In genomic region chr3:123979525-123980481, GRCh38 we compare ENCODE assay signal across 8 cellular contexts. TPM values are rescaled to one million over a fixed set of nuclear protein-coding genes. Genes with fewer than 3 reads are reported as not detected.
A peak's percentile ranks its signal among the peaks of the same experiment; 100 is the strongest.
DNase-seq lines count a peak whose midpoint lies in the region; ATAC-seq and TF ChIP-seq lines count a peak whose summit lies in the region.
"Not testable (repeated sequence)": the region's sequence is repeated elsewhere in the genome, so short reads cannot be mapped to it uniquely, and the experiment has no call there.

No MANE protein-coding gene starts in this region.

- not testable (repeated sequence) for H3K79me2 ChIP-seq in parathyroid adenoma

- H3K27ac ChIP-seq in parathyroid adenoma = not testable (repeated sequence)
- H3K27ac ChIP-seq in uterus = peak overlapping the region in 1 of 2 donors; percentile 38

- not testable (repeated sequence) for H3K9ac ChIP-seq in parathyroid adenoma

- ATAC-seq in activated CD8-positive, alpha-beta memory T cell treated with anti-CD3 and anti-CD28 coated beads, Interleukin-2, amount 10 ng/mL, durations not matched to agents 7 days and 5 days = peak; percentile 70

- CTCF ChIA-PET in activated CD8-positive, alpha-beta memory T cell treated with anti-CD3 and anti-CD28 coated beads, Interleukin-2, amount 10 ng/mL, durations not matched to agents 7 days and 5 days (lab: Charles Lee) = interaction anchor here (1.4 kb wide), 1 partner anchor 328 kb away, joined by 3 read pairs; no protein-coding TSS in a partner anchor

- H3K9me3 Mint-ChIP-seq in activated CD8-positive, alpha-beta memory T cell treated with anti-CD3 and anti-CD28 coated beads, Interleukin-2, amount 10 ng/mL, durations not matched to agents 7 days and 5 days (ENCODE audit: low read depth) = not testable (repeated sequence)

- peak overlapping the region; percentile 47 for H3K4me2 ChIP-seq in parathyroid adenoma (ENCODE audit: low read length)

- not testable (repeated sequence) for H3K9me3 ChIP-seq in parathyroid adenoma (ENCODE audit: control insufficient read depth, low read length); uterus

- not testable (repeated sequence) for TF ChIP-seq POLR2A in uterus (IDR thresholded peaks at IDR 0.05)

- not testable (repeated sequence) for H3K27ac Mint-ChIP-seq in activated CD8-positive, alpha-beta memory T cell treated with anti-CD3 and anti-CD28 coated beads, Interleukin-2, amount 10 ng/mL, durations not matched to agents 7 days and 5 days

- TF ChIP-seq RAD21 in Ishikawa (IDR thresholded peaks at IDR 0.05; ENCODE audit: low read depth) = peak; percentile 55

- H3K4me1 ChIP-seq in parathyroid adenoma, uterus: not testable (repeated sequence)

- TF ChIP-seq EP300 in Ishikawa (IDR thresholded peaks at IDR 0.05; ENCODE audit: borderline replicate concordance) = not testable (repeated sequence)

- peak; percentile 37 for DNase-seq in Daoy (ENCODE audit: low read depth)
- peak; percentile 56 for DNase-seq in NCI-H82 treated with DMSO at 0.1 percent for 48 hours (lab: John Stamatoyannopoulos, UW; ENCODE audit: unreplicated experiment)
- DNase-seq in activated CD8-positive, alpha-beta memory T cell treated with anti-CD3 and anti-CD28 coated beads, Interleukin-2, amount 10 ng/mL, durations not matched to agents 7 days and 5 days = peak; percentile 41
- DNase-seq in ecto neural progenitor cell (ENCODE audit: low spot score) = peak; percentile 66
- DNase-seq in iPS-NIHi7 (ENCODE audit: extremely low spot score) = peak; percentile 29
- peak; percentile 36 to 46 for DNase-seq in uterus

- peak; percentile 78 for TF ChIP-seq CTCF in parathyroid adenoma (IDR thresholded peaks at IDR 0.05)
- TF ChIP-seq CTCF in uterus (IDR thresholded peaks at IDR 0.05) = peak; percentile 61 to 74 (median 64)

- not testable (repeated sequence) for H3K36me3 Mint-ChIP-seq in activated CD8-positive, alpha-beta memory T cell treated with anti-CD3 and anti-CD28 coated beads, Interleukin-2, amount 10 ng/mL, durations not matched to agents 7 days and 5 days

- H3K4me1 Mint-ChIP-seq in activated CD8-positive, alpha-beta memory T cell treated with anti-CD3 and anti-CD28 coated beads, Interleukin-2, amount 10 ng/mL, durations not matched to agents 7 days and 5 days = not testable (repeated sequence)

- not testable (repeated sequence) for H3K27me3 ChIP-seq in parathyroid adenoma (ENCODE audit: control insufficient read depth, insufficient read depth, low read length); uterus

- intact Hi-C loops in uterus (cut with DNase I; ENCODE audit: low total_unique reads) = not testable (repeated sequence)

- H3K4me3 ChIP-seq in parathyroid adenoma (ENCODE audit: low read depth, low read length) = not testable (repeated sequence)
- H3K4me3 ChIP-seq in uterus = peak overlapping the region; percentile 16 to 22

- H2AFZ ChIP-seq in parathyroid adenoma = peak overlapping the region; percentile 6

- peaks cover 56% of the 10 kb centered on the region for H3K27me3 Mint-ChIP-seq in activated CD8-positive, alpha-beta memory T cell treated with anti-CD3 and anti-CD28 coated beads, Interleukin-2, amount 10 ng/mL, durations not matched to agents 7 days and 5 days

- not testable (repeated sequence) for H3K4me3 Mint-ChIP-seq in activated CD8-positive, alpha-beta memory T cell treated with anti-CD3 and anti-CD28 coated beads, Interleukin-2, amount 10 ng/mL, durations not matched to agents 7 days and 5 days

- not testable (repeated sequence) for H3K36me3 ChIP-seq in parathyroid adenoma (ENCODE audit: control insufficient read depth, insufficient read depth, low read length); uterus

RNA-seq across cellular contexts. Expression of gene ROPN1, which starts 12.1 kb away (rescaled TPM):
- not detected in 2 replicates for total RNA-seq in Daoy (2014; rRNA removed; shearing (Covaris generic))
- not detected for total RNA-seq in activated CD8-positive, alpha-beta memory T cell treated with anti-CD3 and anti-CD28 coated beads, Interleukin-2, amount 10 ng/mL, durations not matched to agents 7 days and 5 days
- total RNA-seq in uterus = not detected

RNA-seq across cellular contexts. Expression of gene CCDC14, which starts 18.8 kb away (rescaled TPM):
- total RNA-seq in Daoy (2014; rRNA removed; shearing (Covaris generic)) = 40.6 and 63.7 TPM in 2 replicates
- total RNA-seq in activated CD8-positive, alpha-beta memory T cell treated with anti-CD3 and anti-CD28 coated beads, Interleukin-2, amount 10 ng/mL, durations not matched to agents 7 days and 5 days = 10 to 100 TPM; 47.4 to 79.3 TPM
- total RNA-seq in uterus = 10 to 100 TPM; 12.3 to 98.4 (median 63.0) TPM

RNA-seq across cellular contexts. Expression of gene KALRN, which starts 53.4 kb away (rescaled TPM):
- 2.5 and 6.7 TPM in 2 replicates for total RNA-seq in Daoy (2014; rRNA removed; shearing (Covaris generic))
- total RNA-seq in activated CD8-positive, alpha-beta memory T cell treated with anti-CD3 and anti-CD28 coated beads, Interleukin-2, amount 10 ng/mL, durations not matched to agents 7 days and 5 days = under 1 TPM in 1 of 2 experiments, not detected in 1; 0.26 TPM
- 10 to 100 TPM; 25.3 to 94.1 (median 63.6) TPM for total RNA-seq in uterus
